Comparison of ENCODE assay signal across 24 cellular contexts in the genomic region with DNA sequence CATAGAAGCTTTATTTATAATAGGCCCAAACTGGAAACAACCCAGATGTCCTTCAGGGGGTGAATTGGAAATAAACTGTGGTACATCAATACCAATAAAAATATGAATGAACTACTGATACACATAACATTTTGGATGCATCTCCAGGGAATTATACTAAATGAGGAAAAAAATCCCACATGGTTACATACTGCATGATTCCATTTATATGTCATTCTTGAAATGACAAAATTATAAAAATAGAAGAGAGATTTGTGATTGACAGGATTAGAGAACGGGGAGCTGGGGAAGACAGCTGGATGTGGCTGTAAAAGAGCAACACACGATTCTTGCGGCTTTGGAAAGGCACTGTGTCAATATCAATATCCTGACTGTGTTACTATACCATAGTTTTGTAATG.
"Had no signal": no experiment of that assay in that cellular context is flagged by ENCODE, and none has a peak within 500 bp of the region (broad histone marks: within the 10 kb centered on the region; RNA-seq: fewer than 3 reads in every experiment).

No MANE protein-coding gene starts in this region.

- H3K27me3 ChIP-seq: stomach, suprapubic skin, testis, thyroid gland, tibial artery, tibial nerve, transverse colon, upper lobe of left lung, upper lobe of right lung, uterus, vagina had no signal

- DNase-seq: stimulated activated CD4-positive, alpha-beta T cell treated with anti-CD3 and anti-CD28 coated beads, Interleukin-2, amount 100 ng/mL, for 48 hours; stimulated activated CD4-positive, alpha-beta T cell treated with anti-CD3 and anti-CD28 coated beads, Interleukin-4, amount 100 ng/mL, for 1 hour; stimulated activated CD4-positive, alpha-beta T cell treated with anti-CD3 and anti-CD28 coated beads, Interleukin-4, amount 100 ng/mL, for 24 hours; stimulated activated CD4-positive, alpha-beta T cell treated with anti-CD3 and anti-CD28 coated beads, Interleukin-4, amount 100 ng/mL, for 4 hours; stimulated activated CD8-positive, alpha-beta memory T cell treated with anti-CD3 and anti-CD28 coated beads, Interleukin-4, amount 100 ng/mL, for 48 hours; stimulated activated naive B cell treated with anti-CD40 and anti-IgM and Interleukin-4, amounts not matched to agents 10 μg/mL and 1 μg/mL and 100 μg/mL, for 72 hours; stimulated activated naive CD4-positive, alpha-beta T cell; stimulated activated naive CD4-positive, alpha-beta T cell treated with Interleukin-2 at 50 U/mL for 16 hours; stimulated activated naive CD8-positive, alpha-beta T cell treated with anti-CD3 and anti-CD28 coated beads, Interleukin-15, amount 100 ng/mL, for 72 hours; stimulated activated naive CD8-positive, alpha-beta T cell treated with anti-CD3 and anti-CD28 coated beads, Interleukin-15, Interleukin-2, amounts not matched to agents 100 U/mL and 50 U/mL, for 24 hours; stomach; substantia nigra; testis; thyroid gland; tibial artery; transverse colon; trophoblast cell; upper lobe of left lung; upper lobe of right lung; uterus had no signal

- H3K4me3 ChIP-seq: stomach, suprapubic skin, testis, thoracic aorta, thyroid gland, tibial artery, tibial nerve, transverse colon, upper lobe of left lung, upper lobe of right lung, uterus, vagina had no signal

- H3K36me3 ChIP-seq: stomach, suprapubic skin, thoracic aorta, thyroid gland, tibial artery, tibial nerve, transverse colon, upper lobe of left lung, upper lobe of right lung, uterus, vagina had no signal

- H3K9me3 ChIP-seq: testis, thoracic aorta, thyroid gland, tibial artery, transverse colon, upper lobe of right lung, uterus, vagina had no signal

- H3K27ac ChIP-seq: stomach, suprapubic skin, testis, thoracic aorta, thyroid gland, tibial artery, tibial nerve, transverse colon, upper lobe of left lung, upper lobe of right lung, uterus, vagina had no signal
